ENCODE assay signal across 17 cellular contexts in the genomic region with DNA sequence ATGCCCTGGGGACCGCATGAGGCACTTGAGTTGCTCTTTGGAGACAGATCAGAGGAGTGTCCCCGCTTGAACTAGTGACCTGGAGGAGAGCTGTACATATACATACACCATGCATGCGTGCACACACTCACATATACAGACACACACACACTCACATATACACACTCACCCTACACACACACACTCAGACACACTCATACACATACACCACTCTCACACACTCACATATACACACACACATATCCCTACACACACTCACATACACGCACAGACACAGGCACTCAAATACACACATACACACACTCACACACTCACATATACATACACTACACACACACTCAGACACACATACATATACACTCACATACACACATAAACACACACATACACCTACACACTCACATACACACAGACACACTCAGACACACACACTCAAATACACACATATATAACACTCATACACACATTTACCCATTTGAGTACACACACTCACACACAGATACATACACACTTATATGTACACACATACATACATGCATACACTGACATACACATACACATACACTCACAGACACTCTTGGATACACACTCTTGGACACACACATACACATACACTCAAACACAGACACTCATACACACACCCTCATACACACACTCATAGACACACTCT. TPM values are rescaled to one million over a fixed set of nuclear protein-coding genes. Genes with fewer than 3 reads are reported as not detected.
DNase-seq lines count a peak whose midpoint lies in the region; ATAC-seq, FAIRE-seq and TF ChIP-seq lines count a peak whose summit lies in the region.
"Had no signal": no experiment of that assay in that cellular context is flagged by ENCODE, and none has a peak within 500 bp of the region (broad histone marks: within the 10 kb centered on the region; RNA-seq: fewer than 3 reads in every experiment).

No MANE protein-coding gene starts in this region.

- TF ChIP-seq EP300 in HepG2 (IDR thresholded peaks at IDR 0.05; ENCODE audit: low read depth in 2 of 2, low read length in 2 of 2): no peak
- TF ChIP-seq EP300 in HepG2 (CRISPR knock-in tag; IDR thresholded peaks at IDR 0.05; ENCODE audit: borderline replicate concordance): no peak

- H3K4me3 ChIP-seq in HepG2 (replicated peaks in 1 of 3; ENCODE audit: insufficient read depth in 1 of 3, low read depth in 2 of 3, low read length in 3 of 3) (no peak overlapping the region), right lobe of liver (no peak overlapping the region), kidney (ENCODE audit: low read length in 2 of 2) (no peak overlapping the region)
- H3K4me3 ChIP-seq: A549 had no signal

- BruUV-seq in HepG2 (replicated peaks; lab: Mats Ljungman, UMichigan): no TSS peak

- TF ChIP-seq POLR2A in HepG2 (IDR thresholded peaks at IDR 0.05; ENCODE audit: insufficient read depth in 1 of 2, low read depth in 2 of 2, low read length in 2 of 2): no peak
- no peak for TF ChIP-seq POLR2A in right lobe of liver (IDR thresholded peaks at IDR 0.05)

- no peak overlapping the region for H3K4me2 ChIP-seq in HepG2 (ENCODE audit: low read depth, low read length)
- H3K4me2 ChIP-seq: A549, KMS-11 had no signal

- POLR2A ChIA-PET in HepG2 (lab: Yijun Ruan, JAX): no interaction called here
- POLR2A ChIA-PET in HEK293T (lab: Yijun Ruan, JAX): interaction anchor here (0.9 to 1.4 kb wide), 2 partner anchors 25 to 35 kb away, joined by 3 to 4 read pairs; no protein-coding TSS in a partner anchor

- no peaks in the 10 kb centered on the region for H3K27me3 Mint-ChIP-seq in natural killer cell treated with Interleukin-12 subunit alpha and Interleukin-12 subunit beta and Interleukin-15 and Interleukin-18, amount 100 ng/mL, for 72 hours
- H3K27me3 Mint-ChIP-seq in mesothelial cell of epicardium (ENCODE audit: low read depth): peaks cover 51% of the 10 kb centered on the region

- H3K27ac ChIP-seq in HepG2 (ENCODE audit: extremely low read length, insufficient read depth, low read length): no peak overlapping the region
- no peak overlapping the region for H3K27ac ChIP-seq in right lobe of liver
- no peak overlapping the region for H3K27ac ChIP-seq in kidney (ENCODE audit: low read depth in 2 of 2, low read length in 2 of 2)
- H3K27ac ChIP-seq: A549, KMS-11 had no signal

- H4K20me1 ChIP-seq in HepG2 (ENCODE audit: insufficient read depth, low read length): no peaks in the 10 kb centered on the region

- H3K36me3 Mint-ChIP-seq in natural killer cell treated with Interleukin-12 subunit alpha and Interleukin-12 subunit beta and Interleukin-15 and Interleukin-18, amount 100 ng/mL, for 72 hours: no peaks in the 10 kb centered on the region
- H3K36me3 Mint-ChIP-seq in mesothelial cell of epicardium: no peaks in the 10 kb centered on the region
- H3K36me3 Mint-ChIP-seq: CD8-positive, alpha-beta memory T cell had no signal

- CTCF ChIA-PET in HepG2 (lab: Yijun Ruan, JAX; ENCODE audit: low intra/inter-chr PET ratio, low total read pairs): no interaction called here
- CTCF ChIA-PET in HEK293T (lab: Yijun Ruan, JAX): interaction anchor here (0.7 kb wide), 1 partner anchor 34 kb away, joined by 3 read pairs; no protein-coding TSS in a partner anchor

- H3K4me1 Mint-ChIP-seq in natural killer cell treated with Interleukin-12 subunit alpha and Interleukin-12 subunit beta and Interleukin-15 and Interleukin-18, amount 100 ng/mL, for 72 hours (ENCODE audit: low read depth in 2 of 2): no peaks in the 10 kb centered on the region
- peaks cover 3% of the 10 kb centered on the region for H3K4me1 Mint-ChIP-seq in mesothelial cell of epicardium

- H3K27me3 ChIP-seq in HepG2 (ENCODE audit: control insufficient read depth in 1 of 2, insufficient read depth in 2 of 2, low read length in 2 of 2) (peaks cover 8 to 76% of the 10 kb centered on the region in 2 experiments; a peak in 4 of 5 replicates), right lobe of liver (peaks cover 0 to 3% of the 10 kb centered on the region in 2 donors)

- TF ChIP-seq CTCF in HepG2 (CRISPR knock-in tag; IDR thresholded peaks at IDR 0.05) (no peak), right lobe of liver (IDR thresholded peaks at IDR 0.05) (no peak), kidney (IDR thresholded peaks at IDR 0.05; ENCODE audit: borderline replicate concordance, extremely low read depth, insufficient read depth) (no peak), mesothelial cell of epicardium (IDR thresholded peaks at IDR 0.05; ENCODE audit: unreplicated experiment) (no peak)

- H3K4me1 ChIP-seq in HepG2 (ENCODE audit: insufficient read depth, low read length): peaks cover 7% of the 10 kb centered on the region
- no peaks in the 10 kb centered on the region for H3K4me1 ChIP-seq in right lobe of liver
- H3K4me1 ChIP-seq in kidney (ENCODE audit: control insufficient read depth in 1 of 2, insufficient read depth in 1 of 2, low read depth in 1 of 2, low read length in 2 of 2): peaks cover 0 to 4% of the 10 kb centered on the region in 2 donors
- H3K4me1 ChIP-seq: BE2C had no signal

- FAIRE-seq in HepG2 (lab: Jason Lieb, UNC): no peak
- no peak for FAIRE-seq in kidney (lab: Jason Lieb, UNC)
- FAIRE-seq: A549, GM19239 had no signal

- DNase-seq in HepG2 (ENCODE audit: low spot score) (no peak), right lobe of liver (no peak), HEK293T (ENCODE audit: extremely low spot score) (no peak), kidney (no peak), mesothelial cell of epicardium (ENCODE audit: low spot score in 2 of 2, unreplicated experiment in 2 of 2) (no peak)
- no peak for DNase-seq in natural killer cell treated with Interleukin-12 subunit alpha and Interleukin-12 subunit beta and Interleukin-15 and Interleukin-18, amount 100 ng/mL, for 72 hours (ENCODE audit: low spot score)
- DNase-seq: BE2C; Caco-2; CD8-positive, alpha-beta memory T cell; DND-41; GF-D8; HCEC 1CT had no signal

- H3K9ac ChIP-seq in HepG2 (ENCODE audit: insufficient read depth, low read depth, low read length) (no peak overlapping the region), kidney (ENCODE audit: low read length in 2 of 2) (no peak overlapping the region)
- H3K9ac ChIP-seq: KMS-11 had no signal

- H3K36me3 ChIP-seq in HepG2 (replicated peaks in 1 of 2; ENCODE audit: control insufficient read depth in 1 of 2, insufficient read depth in 2 of 2, low read length in 2 of 2) (no peaks in the 10 kb centered on the region), right lobe of liver (no peaks in the 10 kb centered on the region), kidney (ENCODE audit: control insufficient read depth in 1 of 2, insufficient read depth in 2 of 2, low read length in 2 of 2) (no peaks in the 10 kb centered on the region)
- H3K36me3 ChIP-seq: BE2C had no signal

- no peak for TF ChIP-seq RAD21 in HepG2 (CRISPR knock-in tag; IDR thresholded peaks at IDR 0.05)

- H3K9me3 ChIP-seq in HepG2 (ENCODE audit: low read length) (no peaks in the 10 kb centered on the region), right lobe of liver (no peaks in the 10 kb centered on the region), kidney (ENCODE audit: control insufficient read depth in 1 of 2, low read length in 2 of 2) (no peaks in the 10 kb centered on the region)
- H3K9me3 ChIP-seq: A549, BE2C, Caco-2 had no signal

- no peaks in the 10 kb centered on the region for H3K79me2 ChIP-seq in HepG2 (ENCODE audit: insufficient read depth, low read length)

- in situ Hi-C loops in HepG2 (cut with HindIII; ENCODE audit: extremely low pct_ligation_motif_present, low pct_unique_long_range_greater_than_20kb): no loop called here

- no peak for ATAC-seq in HepG2
- ATAC-seq in right lobe of liver: no peak
- ATAC-seq in natural killer cell treated with Interleukin-12 subunit alpha and Interleukin-12 subunit beta and Interleukin-15 and Interleukin-18, amount 100 ng/mL, for 72 hours: peak; percentile 31 to 32

- H2AFZ ChIP-seq in HepG2 (ENCODE audit: low read length): no peak overlapping the region

- H3K27ac Mint-ChIP-seq in natural killer cell treated with Interleukin-12 subunit alpha and Interleukin-12 subunit beta and Interleukin-15 and Interleukin-18, amount 100 ng/mL, for 72 hours: no peak overlapping the region
- H3K27ac Mint-ChIP-seq in mesothelial cell of epicardium: no peak overlapping the region
- H3K27ac Mint-ChIP-seq: CD8-positive, alpha-beta memory T cell had no signal

- no peak overlapping the region for H3K4me3 Mint-ChIP-seq in natural killer cell treated with Interleukin-12 subunit alpha and Interleukin-12 subunit beta and Interleukin-15 and Interleukin-18, amount 100 ng/mL, for 72 hours
- no peak overlapping the region for H3K4me3 Mint-ChIP-seq in mesothelial cell of epicardium
- H3K4me3 Mint-ChIP-seq: CD8-positive, alpha-beta memory T cell had no signal

- intact Hi-C loops in HepG2 (cut with micrococcal nuclease; ENCODE audit: unreplicated experiment): no loop called here
- intact Hi-C loops in right lobe of liver (cut with DNase I): no loop called here
- intact Hi-C loops in kidney (cut with DNase I): no loop called here

- WGBS in HepG2 (ENCODE audit: low lambda C conversion rate): 5% methylated on average over 4 of the region's 4 CpGs
- WGBS in right lobe of liver (ENCODE audit: insufficient coverage, low coverage, low lambda C conversion rate, missing lambda C conversion rate): 29% methylated on average over 1 of the region's 4 CpGs

- no peaks in the 10 kb centered on the region for H3K9me3 Mint-ChIP-seq in natural killer cell treated with Interleukin-12 subunit alpha and Interleukin-12 subunit beta and Interleukin-15 and Interleukin-18, amount 100 ng/mL, for 72 hours
- no peaks in the 10 kb centered on the region for H3K9me3 Mint-ChIP-seq in mesothelial cell of epicardium
- H3K9me3 Mint-ChIP-seq: CD8-positive, alpha-beta memory T cell had no signal

RNA-seq across cellular contexts. Expression of gene MPP2, which starts 5.4 kb away (rescaled TPM):
- total RNA-seq in HepG2 (2016; rRNA removed; fragmentation: Illumina TruSeq; extraction: Trizol) (0.20 and 0.44 TPM in 2 replicates), right lobe of liver (1 to 10 TPM in 1 of 6 experiments, under 1 TPM in 2, not detected in 3; 0.13 to 1.2 (median 0.18) TPM), kidney (1.2 TPM), mesothelial cell of epicardium (11.6 to 14.1 TPM (median 13.0 TPM) in 3 replicates)
- 0.18 and 0.30 TPM in 2 replicates for total RNA-seq in HepG2 (2016; cell fraction: cytosol; rRNA removed; fragmentation: Illumina TruSeq; extraction: Trizol; ENCODE audit: low read depth)
- total RNA-seq in HepG2 (2016; cell fraction: insoluble cytoplasmic fraction; rRNA removed; fragmentation: Illumina TruSeq; extraction: Trizol): 0.02 and 0.10 TPM in 2 replicates
- total RNA-seq in HepG2 (2016; cell fraction: membrane; rRNA removed; fragmentation: Illumina TruSeq; extraction: Trizol): 0.06 and 0.07 TPM in 2 replicates
- total RNA-seq in HepG2 (2016; cell fraction: nucleus; rRNA removed; fragmentation: Illumina TruSeq; extraction: Trizol): 0.25 TPM in 1 of 2 replicates, not detected in the other
- polyA plus RNA-seq in HepG2 (2011; rRNA removed) (1.7 and 2.2 TPM in 2 replicates), kidney (ENCODE audit: insufficient read depth, low read depth, low replicate concordance) (2.7 TPM)
- polyA plus RNA-seq in HepG2 (2011; cell fraction: cytosol; rRNA removed): 1.6 TPM in 2 replicates
- polyA plus RNA-seq in HepG2 (2011; cell fraction: nucleus; rRNA removed): 3.8 and 4.9 TPM in 2 replicates
- polyA plus RNA-seq in HepG2 (2012): 0.62 and 0.99 TPM in 2 replicates
- not detected in 2 replicates for polyA plus RNA-seq in HepG2 (2016; cell fraction: cytosol; fragmentation: Illumina TruSeq; extraction: Trizol; ENCODE audit: low read depth)
- 0.19 and 0.20 TPM in 2 replicates for polyA plus RNA-seq in HepG2 (2016; cell fraction: insoluble cytoplasmic fraction; fragmentation: Illumina TruSeq; extraction: Trizol; ENCODE audit: low read depth)
- polyA plus RNA-seq in HepG2 (2016; cell fraction: membrane; fragmentation: Illumina TruSeq; extraction: Trizol; ENCODE audit: low read depth): 0.05 TPM in 1 of 2 replicates, not detected in the other
- polyA plus RNA-seq in HepG2 (2016; cell fraction: nucleus; fragmentation: Illumina TruSeq; extraction: Trizol; ENCODE audit: insufficient read depth, low read depth): 0.15 and 0.18 TPM in 2 replicates
- 3.3 and 19.7 TPM in 2 replicates for polyA minus RNA-seq in HepG2 (2011; rRNA and poly(A)+ RNA removed; ENCODE audit: low replicate concordance)
- polyA minus RNA-seq in HepG2 (2011; cell fraction: cytosol; rRNA and poly(A)+ RNA removed): 1.1 and 2.0 TPM in 2 replicates
- polyA minus RNA-seq in HepG2 (2011; cell fraction: nucleus; rRNA and poly(A)+ RNA removed): 1.5 and 3.2 TPM in 2 replicates
- total RNA-seq in natural killer cell treated with Interleukin-12 subunit alpha and Interleukin-12 subunit beta and Interleukin-15 and Interleukin-18, amount 100 ng/mL, for 72 hours: under 1 TPM; 0.47 to 0.64 TPM

RNA-seq across cellular contexts. Expression of gene PPY, which starts 29.5 kb away (rescaled TPM):
- total RNA-seq in HepG2 (2016; rRNA removed; fragmentation: Illumina TruSeq; extraction: Trizol) (not detected in 2 replicates), right lobe of liver (not detected), kidney (not detected), mesothelial cell of epicardium (not detected in 3 replicates)
- not detected in 2 replicates for total RNA-seq in HepG2 (2016; cell fraction: cytosol; rRNA removed; fragmentation: Illumina TruSeq; extraction: Trizol; ENCODE audit: low read depth)
- not detected in 2 replicates for total RNA-seq in HepG2 (2016; cell fraction: insoluble cytoplasmic fraction; rRNA removed; fragmentation: Illumina TruSeq; extraction: Trizol)
- total RNA-seq in HepG2 (2016; cell fraction: membrane; rRNA removed; fragmentation: Illumina TruSeq; extraction: Trizol): not detected in 2 replicates
- total RNA-seq in HepG2 (2016; cell fraction: nucleus; rRNA removed; fragmentation: Illumina TruSeq; extraction: Trizol): not detected in 2 replicates
- polyA plus RNA-seq in HepG2 (2011; rRNA removed) (not detected in 2 replicates), kidney (ENCODE audit: insufficient read depth, low read depth, low replicate concordance) (not detected)
- 0.21 TPM in 1 of 2 replicates, not detected in the other for polyA plus RNA-seq in HepG2 (2011; cell fraction: cytosol; rRNA removed)
- polyA plus RNA-seq in HepG2 (2011; cell fraction: nucleus; rRNA removed): not detected in 2 replicates
- polyA plus RNA-seq in HepG2 (2012): not detected in 2 replicates
- not detected in 2 replicates for polyA plus RNA-seq in HepG2 (2016; cell fraction: cytosol; fragmentation: Illumina TruSeq; extraction: Trizol; ENCODE audit: low read depth)
- not detected in 2 replicates for polyA plus RNA-seq in HepG2 (2016; cell fraction: insoluble cytoplasmic fraction; fragmentation: Illumina TruSeq; extraction: Trizol; ENCODE audit: low read depth)
- not detected in 2 replicates for polyA plus RNA-seq in HepG2 (2016; cell fraction: membrane; fragmentation: Illumina TruSeq; extraction: Trizol; ENCODE audit: low read depth)
- polyA plus RNA-seq in HepG2 (2016; cell fraction: nucleus; fragmentation: Illumina TruSeq; extraction: Trizol; ENCODE audit: insufficient read depth, low read depth): not detected in 2 replicates
- polyA minus RNA-seq in HepG2 (2011; rRNA and poly(A)+ RNA removed; ENCODE audit: low replicate concordance): not detected in 2 replicates
- polyA minus RNA-seq in HepG2 (2011; cell fraction: cytosol; rRNA and poly(A)+ RNA removed): not detected in 2 replicates
- not detected in 2 replicates for polyA minus RNA-seq in HepG2 (2011; cell fraction: nucleus; rRNA and poly(A)+ RNA removed)
- not detected for total RNA-seq in natural killer cell treated with Interleukin-12 subunit alpha and Interleukin-12 subunit beta and Interleukin-15 and Interleukin-18, amount 100 ng/mL, for 72 hours
- total RNA-seq: Caco-2; CD8-positive, alpha-beta memory T cell; H4 had no signal
- polyA plus RNA-seq: A549; AG04450; CD8-positive, alpha-beta memory T cell had no signal

RNA-seq across cellular contexts. Expression of gene PYY, which starts 41.0 kb away (rescaled TPM):
- total RNA-seq in HepG2 (2016; rRNA removed; fragmentation: Illumina TruSeq; extraction: Trizol) (not detected in 2 replicates), right lobe of liver (not detected), kidney (not detected), mesothelial cell of epicardium (not detected in 3 replicates)
- total RNA-seq in HepG2 (2016; cell fraction: cytosol; rRNA removed; fragmentation: Illumina TruSeq; extraction: Trizol; ENCODE audit: low read depth): not detected in 2 replicates
- total RNA-seq in HepG2 (2016; cell fraction: insoluble cytoplasmic fraction; rRNA removed; fragmentation: Illumina TruSeq; extraction: Trizol): not detected in 2 replicates
- not detected in 2 replicates for total RNA-seq in HepG2 (2016; cell fraction: membrane; rRNA removed; fragmentation: Illumina TruSeq; extraction: Trizol)
- not detected in 2 replicates for total RNA-seq in HepG2 (2016; cell fraction: nucleus; rRNA removed; fragmentation: Illumina TruSeq; extraction: Trizol)
- polyA plus RNA-seq in HepG2 (2011; rRNA removed) (0.24 and 0.25 TPM in 2 replicates), kidney (ENCODE audit: insufficient read depth, low read depth, low replicate concordance) (not detected)
- 0.21 and 0.30 TPM in 2 replicates for polyA plus RNA-seq in HepG2 (2011; cell fraction: cytosol; rRNA removed)
- polyA plus RNA-seq in HepG2 (2011; cell fraction: nucleus; rRNA removed): 1.1 and 1.2 TPM in 2 replicates
- 0.32 TPM in 1 of 2 replicates, not detected in the other for polyA plus RNA-seq in HepG2 (2012)
- polyA plus RNA-seq in HepG2 (2016; cell fraction: cytosol; fragmentation: Illumina TruSeq; extraction: Trizol; ENCODE audit: low read depth): not detected in 2 replicates
- not detected in 2 replicates for polyA plus RNA-seq in HepG2 (2016; cell fraction: insoluble cytoplasmic fraction; fragmentation: Illumina TruSeq; extraction: Trizol; ENCODE audit: low read depth)
- not detected in 2 replicates for polyA plus RNA-seq in HepG2 (2016; cell fraction: membrane; fragmentation: Illumina TruSeq; extraction: Trizol; ENCODE audit: low read depth)
- polyA plus RNA-seq in HepG2 (2016; cell fraction: nucleus; fragmentation: Illumina TruSeq; extraction: Trizol; ENCODE audit: insufficient read depth, low read depth): not detected in 2 replicates
- polyA minus RNA-seq in HepG2 (2011; rRNA and poly(A)+ RNA removed; ENCODE audit: low replicate concordance): not detected in 2 replicates
- polyA minus RNA-seq in HepG2 (2011; cell fraction: cytosol; rRNA and poly(A)+ RNA removed): not detected in 2 replicates
- polyA minus RNA-seq in HepG2 (2011; cell fraction: nucleus; rRNA and poly(A)+ RNA removed): not detected in 2 replicates
- total RNA-seq in natural killer cell treated with Interleukin-12 subunit alpha and Interleukin-12 subunit beta and Interleukin-15 and Interleukin-18, amount 100 ng/mL, for 72 hours: not detected
- total RNA-seq: Caco-2; CD8-positive, alpha-beta memory T cell had no signal
- polyA plus RNA-seq: A549; AG04450; CD8-positive, alpha-beta memory T cell had no signal

Comparison
In these comparisons a context has a peak if more than half of its experiments do, and no peak if none do; other contexts are left out.
1. ATAC-seq: peak in natural killer cell treated with Interleukin-12 subunit alpha and Interleukin-12 subunit beta and Interleukin-15 and Interleukin-18, amount 100 ng/mL, for 72 hours (2 of 2); none in HepG2 (single experiment) and right lobe of liver (0 of 4).